ENCODE assay signal across 22 cellular contexts in genomic region chr10:102600816-102601215, GRCh38. TPM values are rescaled to one million over a fixed set of nuclear protein-coding genes. Genes with fewer than 3 reads are reported as not detected.
DNase-seq lines count a peak whose midpoint lies in the region; ATAC-seq, FAIRE-seq and TF ChIP-seq lines count a peak whose summit lies in the region.
"Had no signal": no experiment of that assay in that cellular context is flagged by ENCODE, and none has a peak within 500 bp of the region (broad histone marks: within the 10 kb centered on the region; RNA-seq: fewer than 3 reads in every experiment).

No MANE protein-coding gene starts in this region.

- H4K20me1 ChIP-seq in HepG2 (ENCODE audit: insufficient read depth, low read length) (no peaks in the 10 kb centered on the region), osteoblast (ENCODE audit: insufficient read depth, low read length) (no peaks in the 10 kb centered on the region)

- no peak for DNase-seq in HepG2 (ENCODE audit: low spot score)
- DNase-seq in right lobe of liver, result no peak
- DNase-seq in islet precursor cell, result peak; percentile 46
- DNase-seq in sigmoid colon, result peak; percentile 48
- DNase-seq in uterus, result no peak
- DNase-seq in left lobe of liver (ENCODE audit: low spot score), result no peak
- no peak for DNase-seq in osteoblast (ENCODE audit: insufficient read length, low spot score, missing footprints)
- DNase-seq: activated naive CD4-positive, alpha-beta T cell; activated T-cell treated with anti-CD3 and anti-CD28 coated beads for 4 hours; foreskin fibroblast; NCI-H1105 treated with DMSO at 0.1 percent for 48 hours; NCI-H510A treated with DMSO at 0.1 percent for 48 hours; ovary; SHP77 treated with DMSO at 0.1 percent for 48 hours; stimulated activated CD4-positive, alpha-beta T cell treated with anti-CD3 and anti-CD28 coated beads, Interleukin-4, amount 100 ng/mL, for 1 hour; T-helper 1 cell had no signal

- BruUV-seq in HepG2 (replicated peaks; lab: Mats Ljungman, UMichigan), result TSS peak; percentile 34

- H3K36me3 ChIP-seq in HepG2 (replicated peaks in 1 of 2; ENCODE audit: control insufficient read depth in 1 of 2, insufficient read depth in 2 of 2, low read length in 2 of 2) (peaks cover 0 to 12% of the 10 kb centered on the region in 2 experiments; a peak in 1 of 5 replicates), right lobe of liver (peaks cover 0 to 8% (median 0%) of the 10 kb centered on the region in 4 donors), sigmoid colon (peaks cover 6 to 57% (median 11%) of the 10 kb centered on the region in 4 donors), uterus (no peaks in the 10 kb centered on the region), osteoblast (ENCODE audit: insufficient read depth, low read length) (no peaks in the 10 kb centered on the region)
- H3K36me3 ChIP-seq: ovary had no signal

- H3K4me2 ChIP-seq in HepG2 (ENCODE audit: low read depth, low read length) (peak overlapping the region; percentile 78), osteoblast (ENCODE audit: insufficient read depth, low read length) (no peak overlapping the region)

- no peak overlapping the region for H2AFZ ChIP-seq in HepG2 (ENCODE audit: low read length)
- no peak overlapping the region for H2AFZ ChIP-seq in osteoblast (ENCODE audit: low read length)

- TF ChIP-seq POLR2A in HepG2 (IDR thresholded peaks at IDR 0.05; ENCODE audit: insufficient read depth in 1 of 2, low read depth in 2 of 2, low read length in 2 of 2) (no peak), right lobe of liver (IDR thresholded peaks at IDR 0.05) (no peak), sigmoid colon (IDR thresholded peaks at IDR 0.05) (no peak), uterus (IDR thresholded peaks at IDR 0.05) (no peak)

- in situ Hi-C loops in HepG2 (cut with HindIII; ENCODE audit: extremely low pct_ligation_motif_present, low pct_unique_long_range_greater_than_20kb), result no loop called here

- H3K27ac ChIP-seq in HepG2 (ENCODE audit: extremely low read length, insufficient read depth, low read length), result peak overlapping the region; percentile 95
- no peak overlapping the region for H3K27ac ChIP-seq in right lobe of liver
- peak overlapping the region in 2 of 4 donors; percentile 9 to 74 for H3K27ac ChIP-seq in sigmoid colon
- peak overlapping the region; percentile 23 to 68 for H3K27ac ChIP-seq in uterus
- H3K27ac ChIP-seq in osteoblast (ENCODE audit: low read depth, low read length), result no peak overlapping the region

- H3K79me2 ChIP-seq in HepG2 (ENCODE audit: insufficient read depth, low read length), result peaks cover 5% of the 10 kb centered on the region
- H3K79me2 ChIP-seq in osteoblast (ENCODE audit: insufficient read depth, low read length), result no peaks in the 10 kb centered on the region

- 98% methylated on average over 4 of the region's 6 CpGs for WGBS in HepG2 (ENCODE audit: low lambda C conversion rate)
- 80% methylated on average over 2 of the region's 6 CpGs for WGBS in right lobe of liver (ENCODE audit: insufficient coverage, low coverage, low lambda C conversion rate, missing lambda C conversion rate)
- 96 to 97% methylated on average over 6 of the region's 6 CpGs for WGBS in sigmoid colon, 2 donors

- no peak overlapping the region; the same call in 1 of the 2 replicates for H3K9ac ChIP-seq in HepG2 (ENCODE audit: insufficient read depth, low read depth, low read length)

- ATAC-seq in HepG2, result no peak
- ATAC-seq in right lobe of liver, result no peak
- no peak for ATAC-seq in left lobe of liver
- no peak for ATAC-seq in GM18868 (IDR thresholded peaks at IDR 0.05; ENCODE audit: unreplicated experiment)
- ATAC-seq: GM12878 had no signal

- no peak for TF ChIP-seq EP300 in HepG2 (IDR thresholded peaks at IDR 0.05; ENCODE audit: low read depth in 2 of 2, low read length in 2 of 2)
- no peak for TF ChIP-seq EP300 in HepG2 (CRISPR knock-in tag; IDR thresholded peaks at IDR 0.05; ENCODE audit: borderline replicate concordance)
- TF ChIP-seq EP300 in sigmoid colon (IDR thresholded peaks at IDR 0.05), result no peak

- H3K9me3 ChIP-seq in HepG2 (ENCODE audit: low read length), result no peaks in the 10 kb centered on the region
- H3K9me3 ChIP-seq in right lobe of liver, result no peaks in the 10 kb centered on the region
- no peaks in the 10 kb centered on the region for H3K9me3 ChIP-seq in sigmoid colon
- H3K9me3 ChIP-seq in uterus, result no peaks in the 10 kb centered on the region
- H3K9me3 ChIP-seq in osteoblast (ENCODE audit: low read depth, low read length), result no peaks in the 10 kb centered on the region
- H3K9me3 ChIP-seq: BLaER1 treated with 17β-estradiol and CSF1 and Interleukin-3, amounts not matched to agents 10 nM and 100 nM; ovary had no signal

- CTCF ChIA-PET in HepG2 (lab: Yijun Ruan, JAX; ENCODE audit: low intra/inter-chr PET ratio, low total read pairs), result interaction anchor here (2.1 kb wide), 1 partner anchor 44 kb away, joined by 5 read pairs; the partner anchor contains the start of gene TRIM8

- FAIRE-seq in HepG2 (lab: Jason Lieb, UNC), result no peak
- FAIRE-seq: GM12878, H1, HTR-8/SVneo had no signal

- POLR2A ChIA-PET in HepG2 (lab: Yijun Ruan, JAX), result interaction anchor here (1.0 to 5.6 kb wide), 9 partner anchors 8 to 112 kb away, joined by 3 to 68 read pairs (median 8); partner anchors contain the start of genes SUFU and TRIM8

- no peak for TF ChIP-seq CTCF in HepG2 (CRISPR knock-in tag; IDR thresholded peaks at IDR 0.05)
- no peak for TF ChIP-seq CTCF in right lobe of liver (IDR thresholded peaks at IDR 0.05)
- no peak for TF ChIP-seq CTCF in sigmoid colon (IDR thresholded peaks at IDR 0.05)
- TF ChIP-seq CTCF in uterus (IDR thresholded peaks at IDR 0.05), result no peak
- no peak for TF ChIP-seq CTCF in osteoblast (IDR thresholded peaks at IDR 0.05; ENCODE audit: extremely low read depth, low read depth, low read length)

- H3K4me3 ChIP-seq in HepG2 (replicated peaks in 1 of 3; ENCODE audit: insufficient read depth in 1 of 3, low read depth in 2 of 3, low read length in 3 of 3), result no peak overlapping the region
- H3K4me3 ChIP-seq in right lobe of liver, result no peak overlapping the region
- H3K4me3 ChIP-seq in sigmoid colon, result no peak overlapping the region
- no peak overlapping the region for H3K4me3 ChIP-seq in uterus
- H3K4me3 ChIP-seq in osteoblast (ENCODE audit: insufficient read depth, low read length), result no peak overlapping the region
- H3K4me3 ChIP-seq: BLaER1 treated with 17β-estradiol and CSF1 and Interleukin-3, amounts not matched to agents 10 nM and 100 nM; coronary artery; GM12878; ovary had no signal

- H3K27me3 ChIP-seq in HepG2 (ENCODE audit: control insufficient read depth in 1 of 2, insufficient read depth in 2 of 2, low read length in 2 of 2), result no peaks in the 10 kb centered on the region
- no peaks in the 10 kb centered on the region for H3K27me3 ChIP-seq in right lobe of liver
- no peaks in the 10 kb centered on the region for H3K27me3 ChIP-seq in sigmoid colon
- no peaks in the 10 kb centered on the region for H3K27me3 ChIP-seq in uterus
- H3K27me3 ChIP-seq in osteoblast (ENCODE audit: insufficient read depth, low read length), result no peaks in the 10 kb centered on the region
- H3K27me3 ChIP-seq: BLaER1 treated with 17β-estradiol and CSF1 and Interleukin-3, amounts not matched to agents 10 nM and 100 nM; ovary had no signal

- TF ChIP-seq RAD21 in HepG2 (CRISPR knock-in tag; IDR thresholded peaks at IDR 0.05), result no peak

- intact Hi-C loops in HepG2 (cut with micrococcal nuclease; ENCODE audit: unreplicated experiment), result no loop called here
- intact Hi-C loops in right lobe of liver (cut with DNase I), result no loop called here
- intact Hi-C loops in sigmoid colon (cut with DNase I), result no loop called here
- intact Hi-C loops in uterus (cut with DNase I; ENCODE audit: low total_unique reads), result no loop called here

- H3K4me1 ChIP-seq in HepG2 (ENCODE audit: insufficient read depth, low read length), result peaks cover 67% of the 10 kb centered on the region
- H3K4me1 ChIP-seq in right lobe of liver, result peaks cover 0 to 36% (median 17%) of the 10 kb centered on the region in 4 donors
- H3K4me1 ChIP-seq in sigmoid colon, result peaks cover 0 to 20% (median 17%) of the 10 kb centered on the region in 4 donors
- no peaks in the 10 kb centered on the region for H3K4me1 ChIP-seq in uterus
- H3K4me1 ChIP-seq in osteoblast (ENCODE audit: insufficient read depth, low read length), result peaks cover 69% of the 10 kb centered on the region

TF ChIP-seq in HepG2, 621 proteins besides CTCF, POLR2A, EP300 and RAD21 (continues in another document):
- TF ChIP-seq PAF1 (CRISPR knock-in tag; IDR thresholded peaks at IDR 0.05), result no peak
- no peak for TF ChIP-seq ZNF674 (CRISPR knock-in tag; IDR thresholded peaks at IDR 0.05; ENCODE audit: low read depth)
- no peak for TF ChIP-seq MTA1 (CRISPR knock-in tag; IDR thresholded peaks at IDR 0.05; ENCODE audit: borderline replicate concordance)
- no peak for TF ChIP-seq TOPORS (CRISPR knock-in tag; IDR thresholded peaks at IDR 0.05)
- no peak for TF ChIP-seq ZKSCAN5 (CRISPR knock-in tag; IDR thresholded peaks at IDR 0.05)

RNA-seq across cellular contexts. Expression of gene TRIM8, which starts 43.5 kb away (rescaled TPM):
- total RNA-seq in HepG2 (2016; rRNA removed; fragmentation: Illumina TruSeq; extraction: Trizol), result 38.9 and 39.8 TPM in 2 replicates
- total RNA-seq in HepG2 (2016; cell fraction: cytosol; rRNA removed; fragmentation: Illumina TruSeq; extraction: Trizol; ENCODE audit: low read depth), result 13.4 and 13.6 TPM in 2 replicates
- total RNA-seq in HepG2 (2016; cell fraction: insoluble cytoplasmic fraction; rRNA removed; fragmentation: Illumina TruSeq; extraction: Trizol), result 33.2 and 39.7 TPM in 2 replicates
- 49.9 and 53.6 TPM in 2 replicates for total RNA-seq in HepG2 (2016; cell fraction: membrane; rRNA removed; fragmentation: Illumina TruSeq; extraction: Trizol)
- 21.9 and 30.8 TPM in 2 replicates for total RNA-seq in HepG2 (2016; cell fraction: nucleus; rRNA removed; fragmentation: Illumina TruSeq; extraction: Trizol)
- 66.5 and 84.1 TPM in 2 replicates for polyA plus RNA-seq in HepG2 (2011; rRNA removed)
- polyA plus RNA-seq in HepG2 (2011; cell fraction: cytosol; rRNA removed), result 62.9 and 70.1 TPM in 2 replicates
- 86.9 and 92.0 TPM in 2 replicates for polyA plus RNA-seq in HepG2 (2011; cell fraction: nucleus; rRNA removed)
- polyA plus RNA-seq in HepG2 (2012), result 98.0 and 117 TPM in 2 replicates
- polyA plus RNA-seq in HepG2 (2016; cell fraction: cytosol; fragmentation: Illumina TruSeq; extraction: Trizol; ENCODE audit: low read depth), result 18.4 and 21.2 TPM in 2 replicates
- polyA plus RNA-seq in HepG2 (2016; cell fraction: insoluble cytoplasmic fraction; fragmentation: Illumina TruSeq; extraction: Trizol; ENCODE audit: low read depth), result 51.6 and 70.7 TPM in 2 replicates
- 57.9 and 63.0 TPM in 2 replicates for polyA plus RNA-seq in HepG2 (2016; cell fraction: membrane; fragmentation: Illumina TruSeq; extraction: Trizol; ENCODE audit: low read depth)
- 63.9 and 73.5 TPM in 2 replicates for polyA plus RNA-seq in HepG2 (2016; cell fraction: nucleus; fragmentation: Illumina TruSeq; extraction: Trizol; ENCODE audit: insufficient read depth, low read depth)
- 23.8 and 82.1 TPM in 2 replicates for polyA minus RNA-seq in HepG2 (2011; rRNA and poly(A)+ RNA removed; ENCODE audit: low replicate concordance)
- 41.1 and 48.2 TPM in 2 replicates for polyA minus RNA-seq in HepG2 (2011; cell fraction: cytosol; rRNA and poly(A)+ RNA removed)
- 36.6 and 46.0 TPM in 2 replicates for polyA minus RNA-seq in HepG2 (2011; cell fraction: nucleus; rRNA and poly(A)+ RNA removed)
- 10 to 100 TPM; 34.7 to 99.8 (median 41.2) TPM for total RNA-seq in right lobe of liver
- 10 to 100 TPM; 58.9 to 88.6 (median 67.1) TPM for total RNA-seq in sigmoid colon
- polyA plus RNA-seq in sigmoid colon, result 10 to 100 TPM; 25.0 to 53.0 (median 46.8) TPM
- total RNA-seq in uterus, result 100 to 1,000 TPM in 2 of 4 donors, 10 to 100 TPM in 2; 71.2 to 119 (median 102) TPM
- total RNA-seq in left lobe of liver, result 39.1 TPM
- total RNA-seq in osteoblast, result 107 and 126 TPM in 2 replicates

Comparison
In these comparisons a context has a peak if more than half of its experiments do, and no peak if none do; other contexts are left out.
1. H3K27ac ChIP-seq: peak in HepG2 (single experiment) and uterus (2 of 2); none in right lobe of liver (0 of 3) and osteoblast (single experiment).
2. DNase-seq: peak in islet precursor cell (single experiment) and sigmoid colon (single experiment); none in HepG2 (single experiment), right lobe of liver (0 of 3), uterus (0 of 2), left lobe of liver (single experiment) and osteoblast (single experiment).